Comparison of ENCODE assay signal across 20 cellular contexts in the genomic region with DNA sequence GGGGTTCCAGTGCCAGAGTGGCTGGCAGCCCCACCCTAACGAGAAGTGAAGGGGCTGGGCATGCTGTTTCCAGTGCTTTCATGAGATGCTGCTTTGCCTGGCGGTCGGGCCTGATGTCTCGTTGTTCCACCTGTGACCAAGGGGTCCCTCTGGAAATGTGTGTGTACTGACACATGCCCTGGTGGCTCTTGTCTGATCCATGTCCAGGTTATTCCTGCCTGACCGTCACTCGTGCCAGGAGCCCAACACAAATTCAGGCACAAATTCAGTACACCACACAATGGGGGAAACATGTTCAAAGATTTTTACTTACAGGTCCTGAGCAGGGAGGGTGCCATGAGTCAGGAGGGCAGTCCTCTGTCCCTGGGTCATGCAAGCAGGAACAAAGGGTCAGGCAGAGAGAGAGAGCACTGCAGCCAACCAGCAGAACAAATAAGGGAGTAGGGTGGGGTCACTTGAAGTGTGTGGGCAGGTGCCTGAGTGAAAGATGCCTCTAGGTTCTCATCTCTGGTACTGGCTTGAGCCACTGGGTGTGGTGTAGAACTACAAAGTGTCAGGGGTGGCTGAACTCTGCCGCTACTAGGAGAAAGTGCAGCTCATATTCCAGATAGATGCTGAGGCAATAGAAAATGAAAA.
DNase-seq lines count a peak whose midpoint lies in the region; ATAC-seq and TF ChIP-seq lines count a peak whose summit lies in the region.
"Had no signal": no experiment of that assay in that cellular context is flagged by ENCODE, and none has a peak within 500 bp of the region (broad histone marks: within the 10 kb centered on the region; RNA-seq: fewer than 3 reads in every experiment).

No MANE protein-coding gene starts in this region.

- no peaks in the 10 kb centered on the region for H3K27me3 Mint-ChIP-seq in activated T-cell treated with anti-CD3 and anti-CD28 coated beads, Interleukin-2, amount 50 U/mL, for 72 hours (ENCODE audit: low read depth)
- H3K27me3 Mint-ChIP-seq: activated naive CD4-positive, alpha-beta T cell treated with anti-CD3 and anti-CD28 coated beads, Interleukin-2, amount 50 U/mL, for 24 hours had no signal

- intact Hi-C loops in testis (cut with DNase I; ENCODE audit: low total_unique reads): no loop called here

- peaks cover 0 to 5% of the 10 kb centered on the region in 2 donors for H3K36me3 Mint-ChIP-seq in activated T-cell treated with anti-CD3 and anti-CD28 coated beads, Interleukin-2, amount 50 U/mL, for 72 hours (ENCODE audit: insufficient read depth in 2 of 2)

- no peak overlapping the region for H3K4me3 Mint-ChIP-seq in activated T-cell treated with anti-CD3 and anti-CD28 coated beads, Interleukin-2, amount 50 U/mL, for 72 hours
- H3K4me3 Mint-ChIP-seq: CD8-positive, alpha-beta T cell had no signal

- no peak overlapping the region for H3K27ac Mint-ChIP-seq in activated T-cell treated with anti-CD3 and anti-CD28 coated beads, Interleukin-2, amount 50 U/mL, for 72 hours

- no peak for TF ChIP-seq POLR2A in testis (IDR thresholded peaks at IDR 0.05)

- H3K36me3 ChIP-seq in testis (ENCODE audit: low read depth, missing control alignments): no peaks in the 10 kb centered on the region
- H3K36me3 ChIP-seq: neutrophil had no signal

- peaks cover 0 to 2% of the 10 kb centered on the region in 2 donors for H3K9me3 Mint-ChIP-seq in activated T-cell treated with anti-CD3 and anti-CD28 coated beads, Interleukin-2, amount 50 U/mL, for 72 hours
- H3K9me3 Mint-ChIP-seq: activated naive CD4-positive, alpha-beta T cell treated with anti-CD3 and anti-CD28 coated beads, Interleukin-2, amount 50 U/mL, for 24 hours; CD8-positive, alpha-beta T cell had no signal

- H3K9me3 ChIP-seq in testis: no peaks in the 10 kb centered on the region
- H3K9me3 ChIP-seq: ascending aorta, neutrophil had no signal

- no peaks in the 10 kb centered on the region for H3K27me3 ChIP-seq in testis
- H3K27me3 ChIP-seq: ascending aorta, neutrophil had no signal

- H3K27ac ChIP-seq in testis: no peak overlapping the region
- H3K27ac ChIP-seq: neutrophil had no signal

- H3K4me1 Mint-ChIP-seq in activated T-cell treated with anti-CD3 and anti-CD28 coated beads, Interleukin-2, amount 50 U/mL, for 72 hours (ENCODE audit: low read depth): peaks cover 22% of the 10 kb centered on the region

- peak; percentile 15 for DNase-seq in activated T-cell treated with anti-CD3 and anti-CD28 coated beads, Interleukin-2, amount 50 U/mL, for 48 hours
- no peak for DNase-seq in activated T-cell treated with anti-CD3 and anti-CD28 coated beads, Interleukin-2, amount 50 U/mL, for 72 hours
- DNase-seq in SW480 (ENCODE audit: low spot score) (peak; percentile 25), mesenteric fat pad (ENCODE audit: low spot score) (peak; percentile 83), testis (peak; percentile 11), NCI-H2171 treated with DMSO at 0.1 percent for 48 hours (lab: John Stamatoyannopoulos, UW) (no peak), NCI-H2029 (lab: John Stamatoyannopoulos, UW) (no peak), globus pallidus (ENCODE audit: low spot score) (no peak)
- DNase-seq: DND-41; hippocampal formation; KBM-7; kidney; NCI-H1694; NCI-H446 treated with DMSO at 0.1 percent for 48 hours; RPMI8226; stimulated activated CD4-positive, alpha-beta T cell treated with anti-CD3 and anti-CD28 coated beads, Interleukin-15, amount 100 ng/mL, for 24 hours had no signal

- no peak for TF ChIP-seq CTCF in testis (IDR thresholded peaks at IDR 0.05)

- 89 to 92% methylated on average over 7 of the region's 7 CpGs for WGBS in testis, 2 donors

- no peaks in the 10 kb centered on the region for H3K4me1 ChIP-seq in testis

- ATAC-seq in activated T-cell treated with anti-CD3 and anti-CD28 coated beads, Interleukin-2, amount 50 U/mL, for 72 hours (replicated peaks in 1 of 2): no peak
- ATAC-seq: CD8-positive, alpha-beta T cell had no signal

- H3K4me3 ChIP-seq in testis: no peak overlapping the region
- H3K4me3 ChIP-seq: ascending aorta had no signal

Comparison
In these comparisons a context has a peak if more than half of its experiments do, and no peak if none do; other contexts are left out.
1. DNase-seq: peak in activated T-cell treated with anti-CD3 and anti-CD28 coated beads, Interleukin-2, amount 50 U/mL, for 48 hours (2 of 2), SW480 (single experiment), mesenteric fat pad (single experiment) and testis (single experiment); none in activated T-cell treated with anti-CD3 and anti-CD28 coated beads, Interleukin-2, amount 50 U/mL, for 72 hours (0 of 2), NCI-H2171 treated with DMSO at 0.1 percent for 48 hours (single experiment), NCI-H2029 (single experiment) and globus pallidus (single experiment).